Comparison of ENCODE assay signal across 8 cellular contexts in the genomic region with DNA sequence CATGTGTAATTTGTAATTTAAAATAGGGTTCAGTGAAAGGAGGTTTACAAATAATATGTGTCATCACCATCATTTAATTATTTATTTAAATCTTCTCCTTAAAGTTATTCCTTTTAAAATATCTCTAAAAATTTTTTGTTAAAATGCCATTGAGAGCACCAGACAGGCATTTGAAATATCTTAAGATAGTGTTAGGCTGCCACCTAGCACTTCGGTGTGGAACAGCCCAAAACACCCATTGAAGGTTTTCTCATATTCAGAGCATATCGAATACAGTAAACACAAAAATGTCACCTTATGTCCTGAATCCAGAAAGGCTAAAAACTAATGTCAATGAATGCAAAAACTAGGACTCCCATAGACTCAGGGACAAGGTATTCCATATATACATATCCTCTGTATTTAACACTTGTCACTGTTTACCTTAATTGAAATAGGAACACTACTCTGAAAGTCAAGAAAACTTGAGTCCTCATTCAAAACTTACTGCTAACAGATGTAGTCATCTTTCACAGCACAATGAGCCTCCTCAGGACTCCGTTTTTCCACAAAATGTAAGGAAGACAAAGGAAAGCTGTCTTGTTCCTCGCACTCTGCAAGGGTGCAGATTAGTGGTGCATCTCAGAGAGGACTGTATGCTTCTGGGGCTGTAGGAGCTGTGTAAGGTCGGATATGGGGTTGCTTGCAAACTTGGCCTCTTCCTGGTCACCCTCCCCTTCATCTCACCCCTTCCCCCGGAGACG.
DNase-seq lines count a peak whose midpoint lies in the region; ATAC-seq lines count a peak whose summit lies in the region.

No MANE protein-coding gene starts in this region.

- peak; percentile 82 for ATAC-seq in HG02973 (IDR thresholded peaks at IDR 0.05; ENCODE audit: unreplicated experiment)
- ATAC-seq in HG02938 (IDR thresholded peaks at IDR 0.05; ENCODE audit: unreplicated experiment), result no peak
- no peak for ATAC-seq in activated T-cell treated with anti-CD3 and anti-CD28 coated beads, Interleukin-2, amount 50 U/mL, for 4 hours

- H3K27ac Mint-ChIP-seq in activated CD4-positive, alpha-beta memory T cell treated with anti-CD3 and anti-CD28 coated beads for 36 hours, result no peak overlapping the region
- H3K27ac Mint-ChIP-seq in activated CD4-positive, alpha-beta memory T cell treated with anti-CD3 and anti-CD28 coated beads, Interleukin-2, amount 10 ng/mL, durations not matched to agents 7 days and 5 days, result no peak overlapping the region

- POLR2A ChIA-PET in activated CD4-positive, alpha-beta memory T cell treated with anti-CD3 and anti-CD28 coated beads for 36 hours (lab: Charles Lee), result no interaction called here
- POLR2A ChIA-PET in activated CD4-positive, alpha-beta memory T cell treated with anti-CD3 and anti-CD28 coated beads, Interleukin-2, amount 10 ng/mL, durations not matched to agents 7 days and 5 days (lab: Charles Lee), result no interaction called here

- peak; percentile 13 for DNase-seq in activated CD4-positive, alpha-beta memory T cell treated with anti-CD3 and anti-CD28 coated beads for 36 hours
- no peak for DNase-seq in activated CD4-positive, alpha-beta memory T cell treated with anti-CD3 and anti-CD28 coated beads, Interleukin-2, amount 10 ng/mL, durations not matched to agents 7 days and 5 days
- DNase-seq in NCI-H446 treated with DMSO at 0.1 percent for 48 hours (lab: John Stamatoyannopoulos, UW) (peak; percentile 28), cerebellum (ENCODE audit: low spot score) (peak; percentile 49), medulla oblongata (ENCODE audit: extremely low spot score) (peak; percentile 64)
- DNase-seq in activated T-cell treated with anti-CD3 and anti-CD28 coated beads, Interleukin-2, amount 50 U/mL, for 4 hours, result no peak

- H3K4me3 Mint-ChIP-seq in activated CD4-positive, alpha-beta memory T cell treated with anti-CD3 and anti-CD28 coated beads for 36 hours, result no peak overlapping the region
- H3K4me3 Mint-ChIP-seq in activated CD4-positive, alpha-beta memory T cell treated with anti-CD3 and anti-CD28 coated beads, Interleukin-2, amount 10 ng/mL, durations not matched to agents 7 days and 5 days, result no peak overlapping the region
- no peak overlapping the region for H3K4me3 Mint-ChIP-seq in activated T-cell treated with anti-CD3 and anti-CD28 coated beads, Interleukin-2, amount 50 U/mL, for 4 hours

- no peaks in the 10 kb centered on the region for H3K4me1 Mint-ChIP-seq in activated CD4-positive, alpha-beta memory T cell treated with anti-CD3 and anti-CD28 coated beads for 36 hours (ENCODE audit: low read depth)
- no peaks in the 10 kb centered on the region for H3K4me1 Mint-ChIP-seq in activated CD4-positive, alpha-beta memory T cell treated with anti-CD3 and anti-CD28 coated beads, Interleukin-2, amount 10 ng/mL, durations not matched to agents 7 days and 5 days
- H3K4me1 Mint-ChIP-seq in activated T-cell treated with anti-CD3 and anti-CD28 coated beads, Interleukin-2, amount 50 U/mL, for 4 hours (ENCODE audit: low read depth), result no peaks in the 10 kb centered on the region

- peaks cover 7% of the 10 kb centered on the region for H3K27me3 Mint-ChIP-seq in activated CD4-positive, alpha-beta memory T cell treated with anti-CD3 and anti-CD28 coated beads for 36 hours
- H3K27me3 Mint-ChIP-seq in activated CD4-positive, alpha-beta memory T cell treated with anti-CD3 and anti-CD28 coated beads, Interleukin-2, amount 10 ng/mL, durations not matched to agents 7 days and 5 days, result peaks cover 4% of the 10 kb centered on the region
- H3K27me3 Mint-ChIP-seq in activated T-cell treated with anti-CD3 and anti-CD28 coated beads, Interleukin-2, amount 50 U/mL, for 4 hours (ENCODE audit: low read depth), result peaks cover 5% of the 10 kb centered on the region

- no peaks in the 10 kb centered on the region for H3K9me3 Mint-ChIP-seq in activated CD4-positive, alpha-beta memory T cell treated with anti-CD3 and anti-CD28 coated beads for 36 hours
- no peaks in the 10 kb centered on the region for H3K9me3 Mint-ChIP-seq in activated CD4-positive, alpha-beta memory T cell treated with anti-CD3 and anti-CD28 coated beads, Interleukin-2, amount 10 ng/mL, durations not matched to agents 7 days and 5 days
- no peaks in the 10 kb centered on the region for H3K9me3 Mint-ChIP-seq in activated T-cell treated with anti-CD3 and anti-CD28 coated beads, Interleukin-2, amount 50 U/mL, for 4 hours

- H3K36me3 Mint-ChIP-seq in activated CD4-positive, alpha-beta memory T cell treated with anti-CD3 and anti-CD28 coated beads for 36 hours, result no peaks in the 10 kb centered on the region
- no peaks in the 10 kb centered on the region for H3K36me3 Mint-ChIP-seq in activated CD4-positive, alpha-beta memory T cell treated with anti-CD3 and anti-CD28 coated beads, Interleukin-2, amount 10 ng/mL, durations not matched to agents 7 days and 5 days (ENCODE audit: low read depth)
- H3K36me3 Mint-ChIP-seq in activated T-cell treated with anti-CD3 and anti-CD28 coated beads, Interleukin-2, amount 50 U/mL, for 4 hours (ENCODE audit: insufficient read depth), result no peaks in the 10 kb centered on the region

- CTCF ChIA-PET in activated CD4-positive, alpha-beta memory T cell treated with anti-CD3 and anti-CD28 coated beads for 36 hours (lab: Charles Lee), result no interaction called here
- CTCF ChIA-PET in activated CD4-positive, alpha-beta memory T cell treated with anti-CD3 and anti-CD28 coated beads, Interleukin-2, amount 10 ng/mL, durations not matched to agents 7 days and 5 days (lab: Charles Lee), result no interaction called here

- intact Hi-C loops in activated CD4-positive, alpha-beta memory T cell treated with anti-CD3 and anti-CD28 coated beads for 36 hours (cut with micrococcal nuclease), result loop anchor here (5.0 kb wide), 1 partner anchor 397 kb away; the partner anchor contains the start of gene EPHA4

Comparison
In these comparisons a context has a peak if more than half of its experiments do, and no peak if none do; other contexts are left out.
1. DNase-seq: peak in activated CD4-positive, alpha-beta memory T cell treated with anti-CD3 and anti-CD28 coated beads for 36 hours (single experiment), NCI-H446 treated with DMSO at 0.1 percent for 48 hours (single experiment), cerebellum (single experiment) and medulla oblongata (single experiment); none in activated CD4-positive, alpha-beta memory T cell treated with anti-CD3 and anti-CD28 coated beads, Interleukin-2, amount 10 ng/mL, durations not matched to agents 7 days and 5 days (single experiment) and activated T-cell treated with anti-CD3 and anti-CD28 coated beads, Interleukin-2, amount 50 U/mL, for 4 hours (single experiment).